ENCODE assay signal across 14 cellular contexts in genomic region chr5:23627976-23628375, GRCh38.
DNase-seq lines count a peak whose midpoint lies in the region; ATAC-seq and TF ChIP-seq lines count a peak whose summit lies in the region.
"Had no signal": no experiment of that assay in that cellular context is flagged by ENCODE, and none has a peak within 500 bp of the region (broad histone marks: within the 10 kb centered on the region; RNA-seq: fewer than 3 reads in every experiment).

No MANE protein-coding gene starts in this region.

- no peak overlapping the region for H3K4me2 ChIP-seq in SK-N-SH

- no peak overlapping the region for H3K9ac ChIP-seq in SK-N-SH

- no peaks in the 10 kb centered on the region for H4K20me1 ChIP-seq in SK-N-SH (ENCODE audit: insufficient read depth)

- H3K79me2 ChIP-seq in ACC112 (ENCODE audit: control insufficient read depth, insufficient read depth, low read length, unreplicated experiment) (no peaks in the 10 kb centered on the region), SK-N-SH (ENCODE audit: insufficient read depth) (no peaks in the 10 kb centered on the region)

- no peak for TF ChIP-seq RAD21 in SK-N-SH (IDR thresholded peaks at IDR 0.05; ENCODE audit: low read length)

- H3K36me3 ChIP-seq in ACC112 (ENCODE audit: insufficient read depth, low read length): no peaks in the 10 kb centered on the region
- H3K36me3 ChIP-seq in RWPE2 (ENCODE audit: low read depth): no peaks in the 10 kb centered on the region
- no peaks in the 10 kb centered on the region for H3K36me3 ChIP-seq in SK-N-SH (replicated peaks in 1 of 2; ENCODE audit: control insufficient read depth in 1 of 2, insufficient read depth in 2 of 2, low read length in 1 of 2)
- H3K36me3 ChIP-seq: HAP-1 had no signal

- CTCF ChIA-PET in SK-N-SH (lab: Yijun Ruan, JAX): no interaction called here

- H3K27me3 ChIP-seq in ACC112 (ENCODE audit: insufficient read depth, low read length) (no peaks in the 10 kb centered on the region), RWPE2 (ENCODE audit: insufficient read depth, poor library complexity, severe bottlenecking) (no peaks in the 10 kb centered on the region), SK-N-SH (ENCODE audit: insufficient read depth) (no peaks in the 10 kb centered on the region)

- H3K4me1 ChIP-seq in ACC112 (ENCODE audit: control insufficient read depth, insufficient read depth, low read length, unreplicated experiment) (peaks cover 17% of the 10 kb centered on the region), RWPE2 (ENCODE audit: insufficient read depth, poor library complexity, severe bottlenecking) (peaks cover 26% of the 10 kb centered on the region), SK-N-SH (ENCODE audit: control insufficient read depth in 1 of 2, insufficient read depth in 2 of 2, low read depth in 1 of 2, low read length in 1 of 2) (no peaks in the 10 kb centered on the region)
- H3K4me1 ChIP-seq: HAP-1 had no signal

- no peaks in the 10 kb centered on the region for H3K9me2 ChIP-seq in SK-N-SH

- H2AFZ ChIP-seq in ACC112 (ENCODE audit: low read length, unreplicated experiment): peak overlapping the region; percentile 4
- no peak overlapping the region for H2AFZ ChIP-seq in SK-N-SH (ENCODE audit: low read depth)

- no peaks in the 10 kb centered on the region for H3F3A ChIP-seq in SK-N-SH (replicated peaks; ENCODE audit: insufficient read depth)

- TF ChIP-seq EP300 in SK-N-SH (IDR thresholded peaks at IDR 0.05; ENCODE audit: borderline replicate concordance in 1 of 2, low read depth in 1 of 2, low read length in 1 of 2): no peak

- peak overlapping the region; percentile 27; the same call in 1 of the 2 replicates for H3K27ac ChIP-seq in ACC112 (ENCODE audit: low read depth, low read length)
- H3K27ac ChIP-seq in RWPE2 (ENCODE audit: poor library complexity, severe bottlenecking): peak overlapping the region; percentile 14
- no peak overlapping the region for H3K27ac ChIP-seq in SK-N-SH (ENCODE audit: low read depth in 2 of 2, low read length in 1 of 2)
- H3K27ac ChIP-seq: HL-60 had no signal

- H3K4me3 ChIP-seq in ACC112 (ENCODE audit: low read depth, low read length) (no peak overlapping the region), RWPE2 (ENCODE audit: severe bottlenecking) (no peak overlapping the region), epithelial cell of esophagus (ENCODE audit: low read length) (no peak overlapping the region), SK-N-SH (ENCODE audit: low read depth in 2 of 2, low read length in 1 of 2) (no peak overlapping the region)
- H3K4me3 ChIP-seq: HAP-1 had no signal

- ATAC-seq in RWPE2 (ENCODE audit: low read depth) (no peak), HG03108 (IDR thresholded peaks at IDR 0.05; ENCODE audit: unreplicated experiment) (no peak)

- DNase-seq in NCI-H226: peak; percentile 13
- no peak for DNase-seq in RWPE2 (ENCODE audit: low spot score)
- peak; percentile 25 for DNase-seq in epithelial cell of esophagus (ENCODE audit: low read depth)
- DNase-seq in SK-N-SH: no peak
- no peak for DNase-seq in activated CD4-positive, alpha-beta T cell treated with anti-CD3 and anti-CD28 coated beads for 48 hours
- DNase-seq: C1 segment of cervical spinal cord; Calu3; CD4-positive, alpha-beta T cell; DMS79; HFFc6 had no signal

- POLR2A ChIA-PET in SK-N-SH (lab: Yijun Ruan, JAX): no interaction called here

- TF ChIP-seq CTCF in RWPE2 (IDR thresholded peaks at IDR 0.05; ENCODE audit: poor library complexity, severe bottlenecking) (no peak), epithelial cell of esophagus (IDR thresholded peaks at IDR 0.05; ENCODE audit: insufficient read depth, low read depth, low read length, missing control alignments) (no peak), SK-N-SH (IDR thresholded peaks at IDR 0.05) (no peak)

- WGBS in SK-N-SH (ENCODE audit: low lambda C conversion rate): 2% methylated on average over 3 of the region's 3 CpGs

- H3K9me3 ChIP-seq in RWPE2 (ENCODE audit: severe bottlenecking) (no peaks in the 10 kb centered on the region), SK-N-SH (no peaks in the 10 kb centered on the region)
- H3K9me3 ChIP-seq: HAP-1 had no signal

TF ChIP-seq in SK-N-SH, 30 proteins besides CTCF, POLR2A, EP300 and RAD21 (continues in another document):
- TF ChIP-seq, protein P1, sequence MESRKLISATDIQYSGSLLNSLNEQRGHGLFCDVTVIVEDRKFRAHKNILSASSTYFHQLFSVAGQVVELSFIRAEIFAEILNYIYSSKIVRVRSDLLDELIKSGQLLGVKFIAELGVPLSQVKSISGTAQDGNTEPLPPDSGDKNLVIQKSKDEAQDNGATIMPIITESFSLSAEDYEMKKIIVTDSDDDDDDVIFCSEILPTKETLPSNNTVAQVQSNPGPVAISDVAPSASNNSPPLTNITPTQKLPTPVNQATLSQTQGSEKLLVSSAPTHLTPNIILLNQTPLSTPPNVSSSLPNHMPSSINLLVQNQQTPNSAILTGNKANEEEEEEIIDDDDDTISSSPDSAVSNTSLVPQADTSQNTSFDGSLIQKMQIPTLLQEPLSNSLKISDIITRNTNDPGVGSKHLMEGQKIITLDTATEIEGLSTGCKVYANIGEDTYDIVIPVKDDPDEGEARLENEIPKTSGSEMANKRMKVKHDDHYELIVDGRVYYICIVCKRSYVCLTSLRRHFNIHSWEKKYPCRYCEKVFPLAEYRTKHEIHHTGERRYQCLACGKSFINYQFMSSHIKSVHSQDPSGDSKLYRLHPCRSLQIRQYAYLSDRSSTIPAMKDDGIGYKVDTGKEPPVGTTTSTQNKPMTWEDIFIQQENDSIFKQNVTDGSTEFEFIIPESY (IDR thresholded peaks at IDR 0.05; ENCODE audit: borderline replicate concordance, low read depth): no peak
- TF ChIP-seq USF1 (IDR thresholded peaks at IDR 0.05; ENCODE audit: borderline replicate concordance, low read depth) (no peak), RCOR1 (IDR thresholded peaks at IDR 0.05; ENCODE audit: low read length) (no peak), EZH2phosphoT487 (IDR thresholded peaks at IDR 0.05; ENCODE audit: borderline replicate concordance, low read depth) (no peak), FOXM1 (IDR thresholded peaks at IDR 0.05; ENCODE audit: low read depth) (no peak), SIN3A (IDR thresholded peaks at IDR 0.05; ENCODE audit: borderline replicate concordance, low read depth, low read length) (no peak), SMC3 (IDR thresholded peaks at IDR 0.05; ENCODE audit: low read depth, low read length) (no peak), REST (IDR thresholded peaks at IDR 0.05; ENCODE audit: low read depth, low read length) (no peak), MAX (IDR thresholded peaks at IDR 0.05; ENCODE audit: low read depth) (no peak), GABPA (IDR thresholded peaks at IDR 0.05; ENCODE audit: low read depth) (no peak), ELF1 (IDR thresholded peaks at IDR 0.05) (no peak), PBX3 (IDR thresholded peaks at IDR 0.05) (no peak), NRF1 (IDR thresholded peaks at IDR 0.05; ENCODE audit: low read depth, low read length) (no peak), MEF2A (IDR thresholded peaks at IDR 0.05; ENCODE audit: borderline replicate concordance, low read depth) (no peak), TAF1 (IDR thresholded peaks at IDR 0.05; ENCODE audit: borderline replicate concordance, low read depth, low read length) (no peak), FOXJ3 (CRISPR knock-in tag; IDR thresholded peaks at IDR 0.05) (no peak), TCF12 (IDR thresholded peaks at IDR 0.05) (no peak), RFX5 (IDR thresholded peaks at IDR 0.05; ENCODE audit: low read length) (no peak)

Comparison
In these comparisons a context has a peak if more than half of its experiments do, and no peak if none do; other contexts are left out.
1. H3K27ac ChIP-seq: peak in ACC112 (single experiment) and RWPE2 (single experiment); none in SK-N-SH (0 of 2).
2. DNase-seq: peak in NCI-H226 (single experiment) and epithelial cell of esophagus (single experiment); none in RWPE2 (single experiment), SK-N-SH (single experiment) and activated CD4-positive, alpha-beta T cell treated with anti-CD3 and anti-CD28 coated beads for 48 hours (single experiment).